Comparison of ENCODE assay signal across 8 cellular contexts in the genomic region with DNA sequence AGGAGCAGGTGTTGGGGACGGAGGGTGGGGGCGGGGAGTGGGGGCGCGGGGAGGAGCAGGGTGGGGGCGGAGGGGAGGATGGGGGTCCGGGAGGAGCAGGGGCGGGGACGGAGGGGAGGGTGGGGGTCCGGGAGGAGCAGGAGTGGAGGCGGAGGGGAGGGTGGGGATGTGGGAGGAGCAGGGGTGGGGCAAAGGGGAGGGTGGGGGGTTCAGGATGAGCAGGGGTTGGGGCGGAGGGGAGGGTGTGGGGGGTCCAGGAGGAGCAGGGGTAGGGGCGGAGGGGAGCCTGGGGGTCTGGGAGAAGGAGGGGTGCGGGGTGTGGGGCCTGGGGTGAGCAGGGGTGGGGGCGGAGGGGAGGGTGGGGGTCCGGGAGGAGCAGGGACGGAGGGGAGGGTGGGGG. TPM values are rescaled to one million over a fixed set of nuclear protein-coding genes. Genes with fewer than 3 reads are reported as not detected.
DNase-seq lines count a peak whose midpoint lies in the region; ATAC-seq and TF ChIP-seq lines count a peak whose summit lies in the region.

No MANE protein-coding gene starts in this region.

- H3K9me3 Mint-ChIP-seq in activated naive CD8-positive, alpha-beta T cell treated with anti-CD3 and anti-CD28 coated beads, Interleukin-2, amount 10 ng/mL, durations not matched to agents 7 days and 5 days: no peaks in the 10 kb centered on the region

- H3K4me1 ChIP-seq in mesenchymal stem cell (ENCODE audit: control insufficient read depth, insufficient read depth, low read depth, low read length): peaks cover 38% of the 10 kb centered on the region

- H4K8ac ChIP-seq in mesenchymal stem cell (ENCODE audit: low read length): no peak overlapping the region

- H3K4me3 ChIP-seq in AG04450 (ENCODE audit: low read depth, low read length): peak overlapping the region; percentile 42
- H3K4me3 ChIP-seq in GM06990 (replicated peaks; ENCODE audit: low read depth, low read length): peak overlapping the region; percentile 73
- peak overlapping the region in 1 of 2 experiments; percentile 30 for H3K4me3 ChIP-seq in mesenchymal stem cell (ENCODE audit: insufficient read depth in 1 of 2, low read depth in 1 of 2, low read length in 2 of 2)

- no peak overlapping the region for H3K18ac ChIP-seq in mesenchymal stem cell (ENCODE audit: low read depth in 1 of 2, low read length in 2 of 2)

- H2BK120ac ChIP-seq in mesenchymal stem cell (ENCODE audit: low read depth, low read length): peak overlapping the region; percentile 67

- no peak overlapping the region for H2BK5ac ChIP-seq in mesenchymal stem cell (ENCODE audit: low read depth, low read length, poor library complexity, severe bottlenecking)

- H3K36me3 ChIP-seq in GM06990 (ENCODE audit: control insufficient read depth, insufficient read depth, low read length) (no peaks in the 10 kb centered on the region), mesenchymal stem cell (ENCODE audit: control insufficient read depth in 1 of 2, insufficient read depth in 2 of 2, low read depth in 1 of 2, low read length in 2 of 2) (peaks cover 0 to 5% of the 10 kb centered on the region in 2 experiments)

- peaks cover 16% of the 10 kb centered on the region for H3K4me1 Mint-ChIP-seq in activated naive CD8-positive, alpha-beta T cell treated with anti-CD3 and anti-CD28 coated beads, Interleukin-2, amount 10 ng/mL, durations not matched to agents 7 days and 5 days

- no peaks in the 10 kb centered on the region for H3K27me3 Mint-ChIP-seq in activated naive CD8-positive, alpha-beta T cell treated with anti-CD3 and anti-CD28 coated beads, Interleukin-2, amount 10 ng/mL, durations not matched to agents 7 days and 5 days

- no peak overlapping the region for H2BK12ac ChIP-seq in mesenchymal stem cell (ENCODE audit: low read length in 2 of 2)

- no peak overlapping the region for H3K4ac ChIP-seq in mesenchymal stem cell (ENCODE audit: low read depth in 1 of 2, low read length in 2 of 2)

- CTCF ChIA-PET in AG04450 (lab: Charles Lee): interaction anchor here (1.3 kb wide), 1 partner anchor 95 kb away, joined by 4 read pairs; no protein-coding TSS in a partner anchor

- no peak overlapping the region for H3K9ac ChIP-seq in mesenchymal stem cell (ENCODE audit: low read length)

- ATAC-seq in activated naive CD8-positive, alpha-beta T cell treated with anti-CD3 and anti-CD28 coated beads, Interleukin-2, amount 10 ng/mL, durations not matched to agents 7 days and 5 days (ENCODE audit: low read depth): no peak
- ATAC-seq in HG03135 (IDR thresholded peaks at IDR 0.05; ENCODE audit: unreplicated experiment): no peak

- no peak overlapping the region for H2AK5ac ChIP-seq in mesenchymal stem cell (ENCODE audit: low read length, severe bottlenecking)

- H3K36me3 Mint-ChIP-seq in activated naive CD8-positive, alpha-beta T cell treated with anti-CD3 and anti-CD28 coated beads, Interleukin-2, amount 10 ng/mL, durations not matched to agents 7 days and 5 days: no peaks in the 10 kb centered on the region

- no peaks in the 10 kb centered on the region for H3K79me1 ChIP-seq in mesenchymal stem cell (replicated peaks; ENCODE audit: low read length, poor library complexity, severe bottlenecking)

- peak overlapping the region; percentile 68 for H3K4me3 Mint-ChIP-seq in activated naive CD8-positive, alpha-beta T cell treated with anti-CD3 and anti-CD28 coated beads, Interleukin-2, amount 10 ng/mL, durations not matched to agents 7 days and 5 days

- H3K27ac Mint-ChIP-seq in activated naive CD8-positive, alpha-beta T cell treated with anti-CD3 and anti-CD28 coated beads, Interleukin-2, amount 10 ng/mL, durations not matched to agents 7 days and 5 days: peak overlapping the region; percentile 86

- DNase-seq in AG04450 (ENCODE audit: low read depth, low spot score) (no peak), GM06990 (ENCODE audit: extremely low read depth, insufficient read length) (no peak), mesenchymal stem cell (no peak), iPS-NIHi7 (ENCODE audit: extremely low spot score) (no peak), NCI-H1048 (lab: John Stamatoyannopoulos, UW) (no peak), hippocampal formation (lab: John Stamatoyannopoulos, UW) (no peak)
- DNase-seq in activated naive CD8-positive, alpha-beta T cell treated with anti-CD3 and anti-CD28 coated beads, Interleukin-2, amount 10 ng/mL, durations not matched to agents 7 days and 5 days: no peak

- no peak overlapping the region for H3K14ac ChIP-seq in mesenchymal stem cell (ENCODE audit: low read length in 2 of 2)

- H3K9me3 ChIP-seq in AG04450 (ENCODE audit: control insufficient read depth, insufficient read depth, low read length): no peaks in the 10 kb centered on the region; the same call in 1 of the 2 replicates
- H3K9me3 ChIP-seq in mesenchymal stem cell (ENCODE audit: control insufficient read depth, low read length): no peaks in the 10 kb centered on the region

- WGBS in mesenchymal stem cell: 0% methylated on average over 1 of the region's 16 CpGs

- no peak overlapping the region for H2AFZ ChIP-seq in mesenchymal stem cell (ENCODE audit: low read depth, low read length)

- no peak overlapping the region for H3K23ac ChIP-seq in mesenchymal stem cell (ENCODE audit: low read length in 2 of 2)

- POLR2A ChIA-PET in AG04450 (lab: Yijun Ruan, JAX): interaction anchor here (1.5 to 2.1 kb wide), 2 partner anchors 16 to 26 kb away, joined by 18 to 20 read pairs; partner anchors contain the start of gene PIM3
- POLR2A ChIA-PET in activated naive CD8-positive, alpha-beta T cell treated with anti-CD3 and anti-CD28 coated beads, Interleukin-2, amount 10 ng/mL, durations not matched to agents 7 days and 5 days (lab: Charles Lee): interaction anchor here (0.6 to 2.6 kb wide), 13 partner anchors 10 to 316 kb away, joined by 3 to 50 read pairs (median 4); partner anchors contain the start of genes HDAC10 and PIM3

- peak overlapping the region; percentile 27 for H3K4me2 ChIP-seq in mesenchymal stem cell (ENCODE audit: low read length, poor library complexity, severe bottlenecking)

- H3K27ac ChIP-seq in AG04450 (ENCODE audit: low read depth, low read length) (no peak overlapping the region), mesenchymal stem cell (ENCODE audit: low read length, poor library complexity, severe bottlenecking) (no peak overlapping the region)

- no peak overlapping the region for H2BK15ac ChIP-seq in mesenchymal stem cell (ENCODE audit: low read depth, poor library complexity, severe bottlenecking)

- TF ChIP-seq CTCF in AG04450 (IDR thresholded peaks at IDR 0.05; ENCODE audit: low read depth, low read length) (no peak), GM06990 (IDR thresholded peaks at IDR 0.05; ENCODE audit: insufficient read depth, low read length, poor library complexity, severe bottlenecking) (no peak)

- no peak overlapping the region for H4K91ac ChIP-seq in mesenchymal stem cell (ENCODE audit: low read length)

- H3K27me3 ChIP-seq in AG04450 (ENCODE audit: control insufficient read depth, insufficient read depth, low read length) (no peaks in the 10 kb centered on the region), GM06990 (replicated peaks; ENCODE audit: control insufficient read depth, insufficient read depth, low read length) (no peaks in the 10 kb centered on the region), mesenchymal stem cell (ENCODE audit: control insufficient read depth in 1 of 2, insufficient read depth in 1 of 2, low read length in 2 of 2) (no peaks in the 10 kb centered on the region)

RNA-seq across cellular contexts. Expression of gene CRELD2, which starts 17.1 kb away (rescaled TPM):
- polyA plus RNA-seq in AG04450 (2011; rRNA removed): 31.6 and 35.4 TPM in 2 replicates
- 8.3 and 8.9 TPM in 2 replicates for polyA minus RNA-seq in AG04450 (2011; rRNA and poly(A)+ RNA removed)
- 10 to 100 TPM; 40.3 to 41.0 TPM for total RNA-seq in activated naive CD8-positive, alpha-beta T cell treated with anti-CD3 and anti-CD28 coated beads, Interleukin-2, amount 10 ng/mL, durations not matched to agents 7 days and 5 days
- 37.9 TPM for polyA plus RNA-seq in mesenchymal stem cell (2013, experiment 1 of 2)
- 35.8 TPM for polyA plus RNA-seq in mesenchymal stem cell (2013, experiment 2 of 2)

RNA-seq across cellular contexts. Expression of gene ALG12, which starts 17.3 kb away (rescaled TPM):
- polyA plus RNA-seq in AG04450 (2011; rRNA removed): 5.4 and 5.6 TPM in 2 replicates
- 5.6 and 6.8 TPM in 2 replicates for polyA minus RNA-seq in AG04450 (2011; rRNA and poly(A)+ RNA removed)
- 10 to 100 TPM; 18.0 to 20.2 TPM for total RNA-seq in activated naive CD8-positive, alpha-beta T cell treated with anti-CD3 and anti-CD28 coated beads, Interleukin-2, amount 10 ng/mL, durations not matched to agents 7 days and 5 days
- 20.9 TPM for polyA plus RNA-seq in mesenchymal stem cell (2013, experiment 1 of 2)
- polyA plus RNA-seq in mesenchymal stem cell (2013, experiment 2 of 2): 21.2 TPM

RNA-seq across cellular contexts. Expression of gene PIM3, which starts 25.0 kb away (rescaled TPM):
- polyA plus RNA-seq in AG04450 (2011; rRNA removed): 6.1 and 8.2 TPM in 2 replicates
- 3.2 and 4.1 TPM in 2 replicates for polyA minus RNA-seq in AG04450 (2011; rRNA and poly(A)+ RNA removed)
- 10 to 100 TPM; 44.3 to 48.5 TPM for total RNA-seq in activated naive CD8-positive, alpha-beta T cell treated with anti-CD3 and anti-CD28 coated beads, Interleukin-2, amount 10 ng/mL, durations not matched to agents 7 days and 5 days
- polyA plus RNA-seq in mesenchymal stem cell (2013, experiment 1 of 2): 18.5 TPM
- 17.6 TPM for polyA plus RNA-seq in mesenchymal stem cell (2013, experiment 2 of 2)
